ENCODE assay signal across 26 cellular contexts in the genomic region with DNA sequence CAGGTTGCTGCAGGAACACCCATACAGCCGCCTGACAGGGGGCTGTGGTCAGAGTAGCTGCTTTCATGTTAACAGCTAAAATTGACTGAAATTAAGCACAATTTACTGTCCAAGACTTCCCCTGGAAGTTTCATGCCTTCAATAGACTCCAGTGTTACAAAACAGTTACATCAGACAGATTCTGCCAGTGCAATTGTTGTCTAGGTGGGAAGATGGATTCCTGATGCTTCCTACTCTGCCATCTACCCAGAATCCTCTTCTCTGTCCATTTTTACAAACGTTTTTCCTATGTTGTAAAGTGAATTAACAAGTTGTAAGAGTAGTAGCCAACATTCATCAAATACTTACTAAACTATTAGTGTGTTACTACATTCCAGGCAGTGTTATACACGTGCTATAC.
"Had no signal": no experiment of that assay in that cellular context is flagged by ENCODE, and none has a peak within 500 bp of the region (broad histone marks: within the 10 kb centered on the region; RNA-seq: fewer than 3 reads in every experiment).

No MANE protein-coding gene starts in this region.

- H3K9ac ChIP-seq: KMS-11, SK-N-SH had no signal

- ATAC-seq: activated T-helper 17 cell treated with anti-CD3 and anti-CD28 coated beads, Interleukin-2, amount 50 U/mL, for 72 hours had no signal

- H3K4me1 ChIP-seq: SJCRH30 had no signal

- H3K4me3 ChIP-seq: cardiac muscle cell, Peyer's patch, SJCRH30 had no signal

- H3K27ac ChIP-seq: brain microvascular endothelial cell, cardiac muscle cell, KMS-11, Peyer's patch, RWPE1, SJCRH30 had no signal

- DNase-seq: activated CD4-positive, alpha-beta memory T cell treated with anti-CD3 and anti-CD28 coated beads, Interleukin-2, amount 10 ng/mL, durations not matched to agents 7 days and 5 days; activated CD4-positive, alpha-beta T cell treated with anti-CD3 and anti-CD28 coated beads, Interleukin-2, amount 50 U/mL, for 1 hour; activated CD4-positive, CD25-positive, alpha-beta regulatory T cell; activated gamma-delta T cell; activated naive CD4-positive, alpha-beta T cell treated with anti-CD3 and anti-CD28 coated beads for 36 hours; activated T-cell treated with anti-CD3 and anti-CD28 coated beads for 4 hours; activated T-cell treated with anti-CD3 and anti-CD28 coated beads, Interleukin-2, amount 50 U/mL, for 48 hours; brain microvascular endothelial cell; NCI-H1092; NCI-H1417; NCI-H1694 treated with DMSO at 0.1 percent for 48 hours; NCI-H2029 treated with DMSO at 0.1 percent for 48 hours; NCI-H345; NCI-H510A treated with DMSO at 0.1 percent for 48 hours; NCI-H69; NK-92 treated with Interleukin-12 subunit alpha and Interleukin-12 subunit beta, amount 100 ng/mL, for 24 hours; Right ventricle myocardium superior; SJCRH30; SK-N-SH; T-helper 1 cell had no signal

- H3K27ac Mint-ChIP-seq: activated CD4-positive, alpha-beta memory T cell treated with anti-CD3 and anti-CD28 coated beads, Interleukin-2, amount 10 ng/mL, durations not matched to agents 7 days and 5 days; activated naive CD4-positive, alpha-beta T cell treated with anti-CD3 and anti-CD28 coated beads for 36 hours; activated naive CD8-positive, alpha-beta T cell; activated T-helper 17 cell treated with anti-CD3 and anti-CD28 coated beads, Interleukin-2, amount 50 U/mL, for 72 hours had no signal

- H3K4me2 ChIP-seq: KMS-11, SK-N-SH had no signal

- H3K36me3 ChIP-seq: brain microvascular endothelial cell, cardiac muscle cell, Peyer's patch, SJCRH30 had no signal

- H3K4me3 Mint-ChIP-seq: activated CD4-positive, alpha-beta memory T cell treated with anti-CD3 and anti-CD28 coated beads, Interleukin-2, amount 10 ng/mL, durations not matched to agents 7 days and 5 days; activated naive CD4-positive, alpha-beta T cell treated with anti-CD3 and anti-CD28 coated beads for 36 hours; activated naive CD8-positive, alpha-beta T cell; activated T-helper 17 cell treated with anti-CD3 and anti-CD28 coated beads, Interleukin-2, amount 50 U/mL, for 72 hours had no signal

- H3K9me3 ChIP-seq: Peyer's patch had no signal

- H3K27me3 ChIP-seq: brain microvascular endothelial cell, cardiac muscle cell, Peyer's patch, SJCRH30 had no signal
